ENCODE assay signal across 21 cellular contexts in genomic region chr13:97348569-97349100, GRCh38.
"Had no signal": no experiment of that assay in that cellular context is flagged by ENCODE, and none has a peak within 500 bp of the region (broad histone marks: within the 10 kb centered on the region; RNA-seq: fewer than 3 reads in every experiment).

No MANE protein-coding gene starts in this region.

- H3K36me3 Mint-ChIP-seq: natural killer cell had no signal

- H3K9me3 Mint-ChIP-seq: memory B cell, natural killer cell had no signal

- ATAC-seq: gastrocnemius medialis, heart right ventricle, left lung, lower lobe of right lung, natural killer cell had no signal

- H3K27me3 Mint-ChIP-seq: memory B cell had no signal

- H3K4me3 Mint-ChIP-seq: memory B cell, mesothelial cell of epicardium, natural killer cell, neural crest cell had no signal

- H3K4me1 Mint-ChIP-seq: memory B cell, mesothelial cell of epicardium, natural killer cell had no signal

- H3K27ac ChIP-seq: epithelial cell of prostate, esophagus muscularis mucosa, gastrocnemius medialis, heart right ventricle, left lung, lower lobe of right lung, sigmoid colon, skin epidermis had no signal

- H3K4me3 ChIP-seq: esophagus muscularis mucosa, gastrocnemius medialis, heart right ventricle, left lung, lower lobe of right lung, sigmoid colon, skin epidermis had no signal

- FAIRE-seq: endometrium, urothelium cell line had no signal

- DNase-seq: effector memory CD4-positive, alpha-beta T cell; gastrocnemius medialis; heart right ventricle; hypothalamus; islet precursor cell; left lung; lower lobe of right lung; natural killer cell; posterior cingulate gyrus; sigmoid colon; stimulated activated CD4-positive, alpha-beta T cell treated with anti-CD3 and anti-CD28 coated beads, Interleukin-12 subunit alpha, Interleukin-12 subunit beta, amount 100 ng/mL, for 4 hours; stimulated activated naive CD4-positive, alpha-beta T cell; trophoblast cell had no signal

- H3K27ac Mint-ChIP-seq: memory B cell, mesothelial cell of epicardium, natural killer cell had no signal

- H3K9me3 ChIP-seq: gastrocnemius medialis, left lung, lower lobe of right lung had no signal

- H3K27me3 ChIP-seq: esophagus muscularis mucosa, gastrocnemius medialis, heart right ventricle, left lung, sigmoid colon had no signal
